ENCODE assay signal across 16 cellular contexts in genomic region chr4:15068298-15068697, GRCh38.
DNase-seq lines count a peak whose midpoint lies in the region; ATAC-seq, FAIRE-seq and TF ChIP-seq lines count a peak whose summit lies in the region.
"Had no signal": no experiment of that assay in that cellular context is flagged by ENCODE, and none has a peak within 500 bp of the region (broad histone marks: within the 10 kb centered on the region; RNA-seq: fewer than 3 reads in every experiment).

No MANE protein-coding gene starts in this region.

- no peaks in the 10 kb centered on the region for H3K79me2 ChIP-seq in HepG2 (ENCODE audit: insufficient read depth, low read length)

- peak overlapping the region; percentile 64 for H3K27ac Mint-ChIP-seq in chondrocyte (ENCODE audit: unreplicated experiment)

- no peaks in the 10 kb centered on the region for H3K9me3 ChIP-seq in HepG2 (ENCODE audit: low read length)
- H3K9me3 ChIP-seq in right lobe of liver: no peaks in the 10 kb centered on the region
- H3K9me3 ChIP-seq in mesenchymal stem cell (ENCODE audit: control insufficient read depth, low read length): no peaks in the 10 kb centered on the region
- no peaks in the 10 kb centered on the region for H3K9me3 ChIP-seq in WERI-Rb-1 (ENCODE audit: severe bottlenecking)
- H3K9me3 ChIP-seq: BLaER1 treated with 17β-estradiol and CSF1 and Interleukin-3, amounts not matched to agents 10 nM and 100 nM had no signal

- no peak for TF ChIP-seq EP300 in HepG2 (IDR thresholded peaks at IDR 0.05; ENCODE audit: low read depth in 2 of 2, low read length in 2 of 2)
- no peak for TF ChIP-seq EP300 in HepG2 (CRISPR knock-in tag; IDR thresholded peaks at IDR 0.05; ENCODE audit: borderline replicate concordance)

- no peak overlapping the region for H2AK5ac ChIP-seq in mesenchymal stem cell (ENCODE audit: low read length, severe bottlenecking)

- no peak overlapping the region for H4K8ac ChIP-seq in mesenchymal stem cell (ENCODE audit: low read length)

- FAIRE-seq in HepG2 (lab: Jason Lieb, UNC): no peak
- FAIRE-seq: H54, HTR-8/SVneo had no signal

- peaks cover 25% of the 10 kb centered on the region for H3K36me3 Mint-ChIP-seq in chondrocyte (ENCODE audit: low read depth)

- no peak overlapping the region for H3K23ac ChIP-seq in mesenchymal stem cell (ENCODE audit: low read length in 2 of 2)

- peaks cover 16% of the 10 kb centered on the region for H3K4me1 Mint-ChIP-seq in chondrocyte (ENCODE audit: low read depth)
- H3K4me1 Mint-ChIP-seq: CD4-positive, CD25-positive, alpha-beta regulatory T cell had no signal

- in situ Hi-C loops in HepG2 (cut with HindIII; ENCODE audit: extremely low pct_ligation_motif_present, low pct_unique_long_range_greater_than_20kb): no loop called here

- ATAC-seq in HepG2 (no peak), right lobe of liver (no peak), HG02840 (IDR thresholded peaks at IDR 0.05; ENCODE audit: low FRiP score, unreplicated experiment) (no peak)
- ATAC-seq: HCT116 had no signal

- H3K9me3 Mint-ChIP-seq in chondrocyte (ENCODE audit: low read depth): peaks cover 7% of the 10 kb centered on the region

- POLR2A ChIA-PET in HepG2 (lab: Yijun Ruan, JAX): no interaction called here

- no peak overlapping the region for H2BK15ac ChIP-seq in mesenchymal stem cell (ENCODE audit: low read depth, poor library complexity, severe bottlenecking)

- no peak overlapping the region for H3K4ac ChIP-seq in mesenchymal stem cell (ENCODE audit: low read depth in 1 of 2, low read length in 2 of 2)

- H3K4me3 ChIP-seq in HepG2 (replicated peaks in 1 of 3; ENCODE audit: insufficient read depth in 1 of 3, low read depth in 2 of 3, low read length in 3 of 3) (no peak overlapping the region), right lobe of liver (no peak overlapping the region), mesenchymal stem cell (ENCODE audit: insufficient read depth in 1 of 2, low read depth in 1 of 2, low read length in 2 of 2) (no peak overlapping the region), WERI-Rb-1 (ENCODE audit: low read depth, low read length) (no peak overlapping the region)
- H3K4me3 ChIP-seq: BLaER1 treated with 17β-estradiol and CSF1 and Interleukin-3, amounts not matched to agents 10 nM and 100 nM; GM23248 had no signal

- H3K18ac ChIP-seq in mesenchymal stem cell (ENCODE audit: low read depth in 1 of 2, low read length in 2 of 2): no peak overlapping the region

- H3K27me3 ChIP-seq in HepG2 (ENCODE audit: control insufficient read depth in 1 of 2, insufficient read depth in 2 of 2, low read length in 2 of 2) (no peaks in the 10 kb centered on the region), right lobe of liver (no peaks in the 10 kb centered on the region), mesenchymal stem cell (ENCODE audit: control insufficient read depth in 1 of 2, insufficient read depth in 1 of 2, low read length in 2 of 2) (no peaks in the 10 kb centered on the region), WERI-Rb-1 (ENCODE audit: insufficient read depth, low read depth, severe bottlenecking) (no peaks in the 10 kb centered on the region)
- H3K27me3 ChIP-seq: BLaER1 treated with 17β-estradiol and CSF1 and Interleukin-3, amounts not matched to agents 10 nM and 100 nM had no signal

- no peaks in the 10 kb centered on the region for H3K27me3 Mint-ChIP-seq in chondrocyte (ENCODE audit: low read depth)

- H2BK5ac ChIP-seq in mesenchymal stem cell (ENCODE audit: low read depth, low read length, poor library complexity, severe bottlenecking): no peak overlapping the region

- no peak overlapping the region for H3K4me3 Mint-ChIP-seq in chondrocyte (ENCODE audit: unreplicated experiment)

- TF ChIP-seq CTCF in HepG2 (CRISPR knock-in tag; IDR thresholded peaks at IDR 0.05): no peak
- TF ChIP-seq CTCF in right lobe of liver (IDR thresholded peaks at IDR 0.05): no peak
- TF ChIP-seq CTCF in chondrocyte (IDR thresholded peaks at IDR 0.05): no peak
- no peak for TF ChIP-seq CTCF in WERI-Rb-1 (IDR thresholded peaks at IDR 0.05; ENCODE audit: low read depth, low read length)

- CTCF ChIA-PET in HepG2 (lab: Yijun Ruan, JAX; ENCODE audit: low intra/inter-chr PET ratio, low total read pairs): no interaction called here

- 98% methylated on average over 1 of the region's 1 CpG for WGBS in HepG2 (ENCODE audit: low lambda C conversion rate)
- WGBS in right lobe of liver (ENCODE audit: insufficient coverage, low coverage, low lambda C conversion rate, missing lambda C conversion rate): 96% methylated on average over 1 of the region's 1 CpG
- no CpG with 5 or more reads among the region's 1 CpG for WGBS in mesenchymal stem cell

- H3K9ac ChIP-seq in HepG2 (ENCODE audit: insufficient read depth, low read depth, low read length): no peak overlapping the region
- peak overlapping the region; percentile 7 for H3K9ac ChIP-seq in mesenchymal stem cell (ENCODE audit: low read length)
- H3K9ac ChIP-seq: BLaER1 treated with 17β-estradiol and CSF1 and Interleukin-3, amounts not matched to agents 10 nM and 100 nM; GM23248 had no signal

- H2AFZ ChIP-seq in HepG2 (ENCODE audit: low read length): no peak overlapping the region
- H2AFZ ChIP-seq in mesenchymal stem cell (ENCODE audit: low read depth, low read length): no peak overlapping the region
- H2AFZ ChIP-seq: GM23248 had no signal

- no peak overlapping the region for H2BK12ac ChIP-seq in mesenchymal stem cell (ENCODE audit: low read length in 2 of 2)

- H3K4me2 ChIP-seq in HepG2 (ENCODE audit: low read depth, low read length) (no peak overlapping the region), mesenchymal stem cell (ENCODE audit: low read length, poor library complexity, severe bottlenecking) (no peak overlapping the region)
- H3K4me2 ChIP-seq: BLaER1 treated with 17β-estradiol and CSF1 and Interleukin-3, amounts not matched to agents 10 nM and 100 nM had no signal

- H3K4me1 ChIP-seq in HepG2 (ENCODE audit: insufficient read depth, low read length) (no peaks in the 10 kb centered on the region), right lobe of liver (no peaks in the 10 kb centered on the region), mesenchymal stem cell (ENCODE audit: control insufficient read depth, insufficient read depth, low read depth, low read length) (no peaks in the 10 kb centered on the region)
- H3K4me1 ChIP-seq: BLaER1 treated with 17β-estradiol and CSF1 and Interleukin-3, amounts not matched to agents 10 nM and 100 nM had no signal

- no peak overlapping the region for H3K14ac ChIP-seq in mesenchymal stem cell (ENCODE audit: low read length in 2 of 2)

- H3K79me1 ChIP-seq in mesenchymal stem cell (replicated peaks; ENCODE audit: low read length, poor library complexity, severe bottlenecking): peaks cover 4% of the 10 kb centered on the region

- BruUV-seq in HepG2 (replicated peaks; lab: Mats Ljungman, UMichigan): no TSS peak

- no peaks in the 10 kb centered on the region for H4K20me1 ChIP-seq in HepG2 (ENCODE audit: insufficient read depth, low read length)

- intact Hi-C loops in HepG2 (cut with micrococcal nuclease; ENCODE audit: unreplicated experiment): no loop called here
- intact Hi-C loops in right lobe of liver (cut with DNase I): no loop called here

- H3K27ac ChIP-seq in HepG2 (ENCODE audit: extremely low read length, insufficient read depth, low read length): no peak overlapping the region
- no peak overlapping the region for H3K27ac ChIP-seq in right lobe of liver
- H3K27ac ChIP-seq in mesenchymal stem cell (ENCODE audit: low read length, poor library complexity, severe bottlenecking): no peak overlapping the region
- no peak overlapping the region for H3K27ac ChIP-seq in WERI-Rb-1
- H3K27ac ChIP-seq: BLaER1 treated with 17β-estradiol and CSF1 and Interleukin-3, amounts not matched to agents 10 nM and 100 nM; GM23248 had no signal

- H4K91ac ChIP-seq in mesenchymal stem cell (ENCODE audit: low read length): no peak overlapping the region

- H3K36me3 ChIP-seq in HepG2 (replicated peaks in 1 of 2; ENCODE audit: control insufficient read depth in 1 of 2, insufficient read depth in 2 of 2, low read length in 2 of 2) (peaks cover 4 to 5% of the 10 kb centered on the region in 2 experiments; a peak in 4 of 5 replicates), right lobe of liver (peaks cover 0 to 18% (median 6%) of the 10 kb centered on the region in 4 donors), mesenchymal stem cell (ENCODE audit: control insufficient read depth in 1 of 2, insufficient read depth in 2 of 2, low read depth in 1 of 2, low read length in 2 of 2) (peaks cover 7 to 92% of the 10 kb centered on the region in 2 experiments), WERI-Rb-1 (no peaks in the 10 kb centered on the region)

- no peak for TF ChIP-seq POLR2A in HepG2 (IDR thresholded peaks at IDR 0.05; ENCODE audit: insufficient read depth in 1 of 2, low read depth in 2 of 2, low read length in 2 of 2)
- no peak for TF ChIP-seq POLR2A in right lobe of liver (IDR thresholded peaks at IDR 0.05)

- DNase-seq in HepG2 (ENCODE audit: low spot score) (no peak), right lobe of liver (no peak), chondrocyte (ENCODE audit: low spot score) (no peak), mesenchymal stem cell (no peak), RPMI8226 (no peak), WERI-Rb-1 (no peak)
- DNase-seq: 8988T; ACHN; CD4-positive, CD25-positive, alpha-beta regulatory T cell; DMS53; GM23248 had no signal

- no peak overlapping the region for H2BK120ac ChIP-seq in mesenchymal stem cell (ENCODE audit: low read depth, low read length)

- no peak for TF ChIP-seq RAD21 in HepG2 (CRISPR knock-in tag; IDR thresholded peaks at IDR 0.05)

TF ChIP-seq in HepG2, 621 proteins besides CTCF, POLR2A, EP300 and RAD21:
- TF ChIP-seq MAFK (conservative IDR thresholded peaks at IDR 0.05 in 1 of 2, IDR thresholded peaks at IDR 0.05 in 1 of 2; ENCODE audit: low read length in 2 of 2) (peak; percentile 51 to 73; a peak in 3 of 4 replicates), ZNF530 (CRISPR knock-in tag; IDR thresholded peaks at IDR 0.05; ENCODE audit: low read depth) (no peak), MED1 (CRISPR knock-in tag; IDR thresholded peaks at IDR 0.05) (no peak), MAFF (IDR thresholded peaks at IDR 0.05; ENCODE audit: low read depth, low read length) (peak; percentile 51; the same call in 1 of the 2 replicates)
